In the genomic region with DNA sequence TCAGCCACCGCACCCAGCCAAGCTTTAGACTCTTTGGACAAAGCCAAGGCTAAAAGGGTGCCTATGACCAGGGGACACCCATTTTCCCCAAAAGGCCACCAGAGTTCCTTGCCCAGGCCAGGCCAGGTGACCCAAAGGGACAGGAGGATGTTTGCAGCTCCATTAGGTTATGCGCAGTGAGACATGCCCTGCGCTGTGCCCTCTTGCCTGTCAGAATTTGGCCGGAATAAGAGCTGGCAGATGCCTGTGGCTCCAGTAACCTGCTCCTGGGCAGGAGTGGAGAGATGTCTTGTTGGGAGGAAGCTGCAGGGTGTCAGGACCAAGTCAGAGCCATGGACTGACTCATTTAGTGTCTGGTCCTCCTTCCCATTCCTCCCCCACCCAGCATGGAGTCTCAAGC, we compare ENCODE assay signal across 33 cellular contexts. TPM values are rescaled to one million over a fixed set of nuclear protein-coding genes. Genes with fewer than 3 reads are reported as not detected.
"Had no signal": no experiment of that assay in that cellular context is flagged by ENCODE, and none has a peak within 500 bp of the region (broad histone marks: within the 10 kb centered on the region; RNA-seq: fewer than 3 reads in every experiment).

No MANE protein-coding gene starts in this region.

- H3K36me3 ChIP-seq: adrenal gland, colonic mucosa, gastroesophageal sphincter, lower lobe of right lung, ovary, prostate gland, sigmoid colon, stomach, tibial nerve had no signal

- ATAC-seq: activated CD4-positive, CD25-positive, alpha-beta regulatory T cell treated with anti-CD3 and anti-CD28 coated beads, Interleukin-2, amount 50 U/mL, for 24 hours; body of pancreas; effector memory CD8-positive, alpha-beta T cell; gastroesophageal sphincter; left colon; lower lobe of right lung; naive thymus-derived CD8-positive, alpha-beta T cell; stimulated activated naive B cell treated with anti-CD40 and anti-IgM and Interleukin-4, amounts not matched to agents 10 μg/mL and 1 μg/mL and 100 μg/mL, for 72 hours had no signal

- H3K27me3 ChIP-seq: adrenal gland, body of pancreas, colonic mucosa, gastroesophageal sphincter, ovary, sigmoid colon, stomach, tibial nerve had no signal

- H3K9me3 ChIP-seq: adrenal gland, body of pancreas, colonic mucosa, gastroesophageal sphincter, lower lobe of right lung, ovary, prostate gland, sigmoid colon, stomach, tibial nerve had no signal

- H3K4me1 ChIP-seq: adrenal gland, colonic mucosa, gastroesophageal sphincter, prostate gland, sigmoid colon had no signal

- H3K4me3 ChIP-seq: adrenal gland, body of pancreas, colonic mucosa, gastroesophageal sphincter, lower lobe of right lung, ovary, prostate gland, sigmoid colon, stomach, tibial nerve had no signal

- H3K27ac ChIP-seq: adrenal gland, body of pancreas, colonic mucosa, ovary, prostate gland, sigmoid colon, stomach had no signal

- DNase-seq: activated CD4-positive, alpha-beta T cell treated with anti-CD3 and anti-CD28 coated beads for 48 hours; activated CD4-positive, alpha-beta T cell treated with anti-CD3 and anti-CD28 coated beads, Interleukin-2, amount 50 U/mL, for 48 hours; activated CD8-positive, alpha-beta memory T cell treated with anti-CD3 and anti-CD28 coated beads for 24 hours; activated effector memory CD4-positive, alpha-beta T cell treated with Interleukin-2 at 50 U/mL for 16 hours; activated naive CD4-positive, alpha-beta T cell treated with anti-CD3 and anti-CD28 coated beads for 36 hours; activated naive CD8-positive, alpha-beta T cell treated with anti-CD3 and anti-CD28 coated beads for 36 hours; adrenal gland; aorta; body of pancreas; colonic mucosa; effector memory CD8-positive, alpha-beta T cell; erythroblast; hippocampal formation; immature natural killer cell; kidney; left colon; lower lobe of right lung; mesenchymal stem cell; naive thymus-derived CD8-positive, alpha-beta T cell; ovary; retina; sigmoid colon; small intestine; stimulated activated CD4-positive, alpha-beta T cell treated with anti-CD3 and anti-CD28 coated beads, Interleukin-15, amount 100 ng/mL, for 24 hours; stimulated activated CD4-positive, alpha-beta T cell treated with anti-CD3 and anti-CD28 coated beads, Interleukin-2, amount 100 ng/mL, for 24 hours; stimulated activated naive B cell treated with anti-CD40 and anti-IgM and Interleukin-4, amounts not matched to agents 10 μg/mL and 1 μg/mL and 100 μg/mL, for 72 hours; stomach; T-helper 1 cell had no signal

- H3K4me3 Mint-ChIP-seq: activated naive CD4-positive, alpha-beta T cell treated with anti-CD3 and anti-CD28 coated beads for 36 hours; activated naive CD8-positive, alpha-beta T cell treated with anti-CD3 and anti-CD28 coated beads for 36 hours; effector memory CD8-positive, alpha-beta T cell; immature natural killer cell; naive thymus-derived CD8-positive, alpha-beta T cell; stimulated activated naive B cell treated with anti-CD40 and anti-IgM and Interleukin-4, amounts not matched to agents 10 μg/mL and 1 μg/mL and 100 μg/mL, for 72 hours; T-helper 2 cell treated with Interferon-gamma antibody and Interleukin-4, amounts not matched to agents 5 μg/mL and 100 μg/mL, for 36 hours had no signal

- H3K36me3 Mint-ChIP-seq: activated naive CD8-positive, alpha-beta T cell treated with anti-CD3 and anti-CD28 coated beads for 36 hours; immature natural killer cell; naive thymus-derived CD8-positive, alpha-beta T cell had no signal

- H3K4me1 Mint-ChIP-seq: immature natural killer cell had no signal

- H3K27me3 Mint-ChIP-seq: activated naive CD8-positive, alpha-beta T cell treated with anti-CD3 and anti-CD28 coated beads for 36 hours; effector memory CD8-positive, alpha-beta T cell; stimulated activated naive B cell treated with anti-CD40 and anti-IgM and Interleukin-4, amounts not matched to agents 10 μg/mL and 1 μg/mL and 100 μg/mL, for 72 hours had no signal

- FAIRE-seq: kidney, small intestine had no signal

- H3K27ac Mint-ChIP-seq: activated naive CD4-positive, alpha-beta T cell treated with anti-CD3 and anti-CD28 coated beads for 36 hours; activated naive CD8-positive, alpha-beta T cell treated with anti-CD3 and anti-CD28 coated beads for 36 hours; effector memory CD8-positive, alpha-beta T cell; immature natural killer cell; stimulated activated naive B cell treated with anti-CD40 and anti-IgM and Interleukin-4, amounts not matched to agents 10 μg/mL and 1 μg/mL and 100 μg/mL, for 72 hours; T-helper 2 cell treated with Interferon-gamma antibody and Interleukin-4, amounts not matched to agents 5 μg/mL and 100 μg/mL, for 36 hours had no signal

- H3K9me3 Mint-ChIP-seq: activated naive CD4-positive, alpha-beta T cell treated with anti-CD3 and anti-CD28 coated beads for 36 hours; activated naive CD8-positive, alpha-beta T cell treated with anti-CD3 and anti-CD28 coated beads for 36 hours; effector memory CD8-positive, alpha-beta T cell; immature natural killer cell; naive thymus-derived CD8-positive, alpha-beta T cell; T-helper 2 cell treated with Interferon-gamma antibody and Interleukin-4, amounts not matched to agents 5 μg/mL and 100 μg/mL, for 36 hours had no signal

RNA-seq across cellular contexts. Expression of gene DNASE1L3, which starts 20.5 kb away (rescaled TPM):
- total RNA-seq: activated naive CD4-positive, alpha-beta T cell treated with anti-CD3 and anti-CD28 coated beads for 36 hours; activated naive CD8-positive, alpha-beta T cell treated with anti-CD3 and anti-CD28 coated beads for 36 hours had no signal
- polyA plus RNA-seq: naive thymus-derived CD8-positive, alpha-beta T cell had no signal
